8 cellular contexts compared by ENCODE assay signal in the genomic region with DNA sequence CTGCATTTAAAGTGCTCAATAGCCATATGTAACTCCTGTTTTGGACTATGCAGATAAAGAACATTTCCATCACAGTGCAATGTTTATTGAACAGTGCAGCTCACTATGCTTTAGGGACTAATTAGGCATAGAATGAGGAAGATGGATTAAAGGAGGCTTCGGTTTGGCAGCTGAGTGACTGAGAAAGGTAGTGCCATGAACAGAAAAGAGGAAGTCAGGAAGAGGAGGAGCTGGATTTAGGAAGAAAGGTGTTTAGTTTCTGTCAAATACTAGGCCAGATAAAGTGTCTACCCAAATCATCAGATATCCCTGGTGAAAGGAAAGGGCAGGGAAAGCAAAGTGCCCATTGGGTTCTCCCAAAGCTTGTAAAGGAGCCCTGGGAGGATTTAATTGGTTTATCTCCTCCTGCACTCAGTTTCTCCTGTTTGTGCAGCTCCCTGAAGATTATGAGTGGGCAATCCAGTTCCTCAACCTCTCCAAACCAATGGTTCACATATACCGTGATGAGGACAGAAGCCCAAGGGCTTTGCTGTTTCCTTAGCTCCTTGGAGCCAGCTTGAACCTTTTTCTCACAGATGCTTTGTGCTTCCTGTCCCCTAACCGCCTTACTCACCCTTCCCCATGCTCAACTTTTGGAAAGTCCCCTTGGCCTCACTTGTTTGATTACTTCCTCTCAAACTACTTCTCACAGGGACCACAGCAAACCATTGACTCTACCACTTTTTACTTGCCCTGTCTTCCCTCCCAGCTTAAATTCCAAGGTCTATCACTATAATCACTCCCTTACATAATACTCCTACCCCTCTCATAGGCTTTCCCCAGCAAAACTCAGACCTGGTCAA. TPM values are rescaled to one million over a fixed set of nuclear protein-coding genes. Genes with fewer than 3 reads are reported as not detected.
A peak's percentile ranks its signal among the peaks of the same experiment; 100 is the strongest.
DNase-seq lines count a peak whose midpoint lies in the region; ATAC-seq and TF ChIP-seq lines count a peak whose summit lies in the region.

No MANE protein-coding gene starts in this region.

- H3K27ac Mint-ChIP-seq in naive thymus-derived CD4-positive, alpha-beta T cell = peak overlapping the region; percentile 63 to 92 (median 86)

- WGBS in psoas muscle, 3 donors = 63 to 75% (median 63%) methylated on average over 3 of the region's 3 CpGs
- 38% methylated on average over 2 of the region's 3 CpGs for WGBS in right lobe of liver (ENCODE audit: insufficient coverage, low coverage, low lambda C conversion rate, missing lambda C conversion rate)

- peak overlapping the region; percentile 39 to 87 (median 74) for H3K4me3 Mint-ChIP-seq in naive thymus-derived CD4-positive, alpha-beta T cell

- peak overlapping the region; percentile 53 for H3K27ac ChIP-seq in naive thymus-derived CD4-positive, alpha-beta T cell (ENCODE audit: low read depth, low read length)
- no peak overlapping the region for H3K27ac ChIP-seq in psoas muscle
- H3K27ac ChIP-seq in right lobe of liver = no peak overlapping the region

- peaks cover 23 to 39% of the 10 kb centered on the region in 2 donors for H3K4me1 ChIP-seq in naive thymus-derived CD4-positive, alpha-beta T cell (ENCODE audit: control insufficient read depth in 2 of 2, insufficient read depth in 2 of 2, low read length in 2 of 2)
- H3K4me1 ChIP-seq in psoas muscle = peaks cover 11% of the 10 kb centered on the region
- peaks cover 0 to 11% (median 5%) of the 10 kb centered on the region in 4 donors for H3K4me1 ChIP-seq in right lobe of liver

- H3K36me3 Mint-ChIP-seq in naive thymus-derived CD4-positive, alpha-beta T cell = peaks cover 0 to 17% (median 0%) of the 10 kb centered on the region in 5 donors

- no peaks in the 10 kb centered on the region for H3K36me3 ChIP-seq in naive thymus-derived CD4-positive, alpha-beta T cell (ENCODE audit: control insufficient read depth in 2 of 3, insufficient read depth in 3 of 3, low read length in 3 of 3)
- H3K36me3 ChIP-seq in psoas muscle (ENCODE audit: insufficient read depth in 1 of 2, low read depth in 1 of 2) (no peaks in the 10 kb centered on the region), right lobe of liver (no peaks in the 10 kb centered on the region)

- TF ChIP-seq POLR2A in right lobe of liver (IDR thresholded peaks at IDR 0.05) = no peak

- no peaks in the 10 kb centered on the region for H3K9me3 ChIP-seq in naive thymus-derived CD4-positive, alpha-beta T cell (ENCODE audit: control insufficient read depth in 2 of 3, low read length in 3 of 3)
- no peaks in the 10 kb centered on the region for H3K9me3 ChIP-seq in psoas muscle
- H3K9me3 ChIP-seq in right lobe of liver = no peaks in the 10 kb centered on the region

- H3K27me3 Mint-ChIP-seq in naive thymus-derived CD4-positive, alpha-beta T cell = no peaks in the 10 kb centered on the region

- ATAC-seq in GM18873 (IDR thresholded peaks at IDR 0.05; ENCODE audit: low FRiP score, unreplicated experiment) (peak; percentile 44), HG02973 (IDR thresholded peaks at IDR 0.05; ENCODE audit: unreplicated experiment) (peak; percentile 50), psoas muscle (no peak), right lobe of liver (no peak), left lobe of liver (no peak)
- ATAC-seq in naive thymus-derived CD4-positive, alpha-beta T cell = peak; percentile 54

- peaks cover 0 to 2% (median 0%) of the 10 kb centered on the region in 11 donors for H3K9me3 Mint-ChIP-seq in naive thymus-derived CD4-positive, alpha-beta T cell

- H3K4me1 Mint-ChIP-seq in naive thymus-derived CD4-positive, alpha-beta T cell = peaks cover 42 to 59% (median 49%) of the 10 kb centered on the region in 7 donors

- TF ChIP-seq CTCF in psoas muscle (IDR thresholded peaks at IDR 0.05) = no peak
- TF ChIP-seq CTCF in right lobe of liver (IDR thresholded peaks at IDR 0.05) = no peak

- H3K4me3 ChIP-seq in naive thymus-derived CD4-positive, alpha-beta T cell (ENCODE audit: low read length) = peak overlapping the region; percentile 2
- H3K4me3 ChIP-seq in psoas muscle (no peak overlapping the region), right lobe of liver (no peak overlapping the region)

- DNase-seq in T-helper 1 cell (peak in 3 of 5 donors; percentile 22 to 86 (median 32)), psoas muscle (no peak), right lobe of liver (no peak), NCI-H1417 (lab: John Stamatoyannopoulos, UW) (no peak), left lobe of liver (ENCODE audit: low spot score) (no peak)
- DNase-seq in naive thymus-derived CD4-positive, alpha-beta T cell = peak in 6 of 9 donors; percentile 34 to 57 (median 50)

- intact Hi-C loops in naive thymus-derived CD4-positive, alpha-beta T cell (cut with micrococcal nuclease) = loop anchor here (1.0 to 10.0 kb wide), 7 partner anchors 12 to 1279 kb away; a partner anchor contains a TSS
- intact Hi-C loops in psoas muscle (cut with DNase I) = no loop called here
- intact Hi-C loops in right lobe of liver (cut with DNase I) = no loop called here

- POLR2A ChIA-PET in naive thymus-derived CD4-positive, alpha-beta T cell (lab: Charles Lee) = interaction anchor here (0.9 to 12.2 kb wide), 11 partner anchors 8 to 111 kb away, joined by 3 to 173 read pairs (median 4); no protein-coding TSS in a partner anchor

- CTCF ChIA-PET in naive thymus-derived CD4-positive, alpha-beta T cell (lab: Charles Lee) = interaction anchor here (0.5 to 2.8 kb wide), 11 partner anchors 10 to 402 kb away, joined by 3 to 7 read pairs (median 4); no protein-coding TSS in a partner anchor

- H3K27me3 ChIP-seq in naive thymus-derived CD4-positive, alpha-beta T cell (ENCODE audit: control insufficient read depth in 2 of 2, insufficient read depth in 2 of 2, low read length in 2 of 2) = no peaks in the 10 kb centered on the region
- H3K27me3 ChIP-seq in psoas muscle (ENCODE audit: insufficient read depth in 3 of 3, low read length in 2 of 3) = no peaks in the 10 kb centered on the region
- H3K27me3 ChIP-seq in right lobe of liver = no peaks in the 10 kb centered on the region

RNA-seq across cellular contexts. Expression of a gene that starts 3.5 kb away (rescaled TPM):
- 100 to 1,000 TPM in 4 of 5 experiments, 10 to 100 TPM in 1; 89.8 to 183 (median 107) TPM for total RNA-seq in naive thymus-derived CD4-positive, alpha-beta T cell
- polyA plus RNA-seq in naive thymus-derived CD4-positive, alpha-beta T cell = 10 to 100 TPM; 37.6 to 55.0 TPM
- total RNA-seq in psoas muscle (10 to 100 TPM; 63.6 to 94.8 (median 73.8) TPM), right lobe of liver (10 to 100 TPM; 25.9 to 53.8 (median 33.3) TPM), left lobe of liver (30.0 TPM)
- polyA plus RNA-seq in psoas muscle = 100 to 1,000 TPM in 2 of 3 donors, 10 to 100 TPM in 1; 64.2 to 235 (median 102) TPM

Comparison
In these comparisons a context has a peak if more than half of its experiments do, and no peak if none do; other contexts are left out.
1. ATAC-seq: peak in GM18873 (single experiment), HG02973 (single experiment) and naive thymus-derived CD4-positive, alpha-beta T cell (single experiment); none in psoas muscle (0 of 4), right lobe of liver (0 of 4) and left lobe of liver (single experiment).
2. DNase-seq: peak in T-helper 1 cell (3 of 5) and naive thymus-derived CD4-positive, alpha-beta T cell (6 of 9); none in psoas muscle (0 of 2), right lobe of liver (0 of 3), NCI-H1417 (0 of 3) and left lobe of liver (single experiment).
3. intact Hi-C loops: an anchor here in naive thymus-derived CD4-positive, alpha-beta T cell (1.0 to 10.0 kb wide); none called in psoas muscle and right lobe of liver.